Comparison of ENCODE assay signal across 11 cellular contexts in genomic region chr11:316891-317291, GRCh38. TPM values are rescaled to one million over a fixed set of nuclear protein-coding genes. Genes with fewer than 3 reads are reported as not detected.
DNase-seq lines count a peak whose midpoint lies in the region; ATAC-seq and TF ChIP-seq lines count a peak whose summit lies in the region.
"Had no signal": no experiment of that assay in that cellular context is flagged by ENCODE, and none has a peak within 500 bp of the region (broad histone marks: within the 10 kb centered on the region; RNA-seq: fewer than 3 reads in every experiment).

No MANE protein-coding gene starts in this region.

- H2AFZ ChIP-seq in GM23248 = no peak overlapping the region
- no peak overlapping the region for H2AFZ ChIP-seq in smooth muscle cell (ENCODE audit: low read depth)

- no peak for TF ChIP-seq CTCF in activated CD8-positive, alpha-beta T cell treated with anti-CD3 and anti-CD28 coated beads for 36 hours (IDR thresholded peaks at IDR 0.05)
- no peak for TF ChIP-seq CTCF in smooth muscle cell (IDR thresholded peaks at IDR 0.05; ENCODE audit: borderline replicate concordance, insufficient read depth, poor library complexity, severe bottlenecking)

- H3K4me1 ChIP-seq in GM23248 (ENCODE audit: insufficient read depth) (peaks cover 25% of the 10 kb centered on the region), right cardiac atrium (ENCODE audit: control insufficient read depth, insufficient read depth, low read length) (peaks cover 3% of the 10 kb centered on the region), smooth muscle cell (ENCODE audit: low read depth) (peaks cover 40% of the 10 kb centered on the region)

- POLR2A ChIA-PET in activated CD8-positive, alpha-beta T cell treated with anti-CD3 and anti-CD28 coated beads for 36 hours (lab: Charles Lee) = interaction anchor here (0.6 to 4.5 kb wide), 20 partner anchors 8 to 259 kb away, joined by 3 to 47 read pairs (median 6); partner anchors contain the start of genes BET1L, IFITM2, NLRP6 and PGGHG

- H3K9me3 ChIP-seq in GM23248 (ENCODE audit: low read depth) (no peaks in the 10 kb centered on the region), right cardiac atrium (ENCODE audit: control insufficient read depth, low read length) (no peaks in the 10 kb centered on the region), smooth muscle cell (replicated peaks; ENCODE audit: low read depth) (no peaks in the 10 kb centered on the region)

- no peaks in the 10 kb centered on the region for H3K27me3 Mint-ChIP-seq in activated CD8-positive, alpha-beta T cell treated with anti-CD3 and anti-CD28 coated beads for 36 hours

- H3K9ac ChIP-seq in GM23248 = peak overlapping the region; percentile 80; the same call in 1 of the 2 replicates
- H3K9ac ChIP-seq in smooth muscle cell (ENCODE audit: low read depth) = no peak overlapping the region

- peaks cover 33% of the 10 kb centered on the region for H3K4me1 Mint-ChIP-seq in activated CD8-positive, alpha-beta T cell treated with anti-CD3 and anti-CD28 coated beads for 36 hours (ENCODE audit: low read depth)

- no peaks in the 10 kb centered on the region for H3K9me2 ChIP-seq in GM23248 (ENCODE audit: insufficient read depth)

- no peak for TF ChIP-seq POLR2A in GM18505 (IDR thresholded peaks at IDR 0.05; ENCODE audit: borderline replicate concordance, extremely low read depth, insufficient read depth, insufficient read length)

- H3K27me3 ChIP-seq in GM23248 (replicated peaks; ENCODE audit: insufficient read depth) = no peaks in the 10 kb centered on the region
- H3K27me3 ChIP-seq in right cardiac atrium (ENCODE audit: control insufficient read depth, insufficient read depth) = no peaks in the 10 kb centered on the region
- peaks cover 8% of the 10 kb centered on the region for H3K27me3 ChIP-seq in smooth muscle cell (ENCODE audit: low read depth)

- H3K27ac Mint-ChIP-seq in activated CD8-positive, alpha-beta T cell treated with anti-CD3 and anti-CD28 coated beads for 36 hours = peak overlapping the region; percentile 90

- 84 to 95% methylated on average over 5 to 7 of the region's 7 CpGs for WGBS in GM23248 (ENCODE audit: low coverage in 1 of 2, low lambda C conversion rate in 2 of 2, missing lambda C conversion rate in 2 of 2), 2 experiments
- 65% methylated on average over 7 of the region's 7 CpGs for WGBS in right cardiac atrium
- 39% methylated on average over 5 of the region's 7 CpGs for WGBS in smooth muscle cell (ENCODE audit: low lambda C conversion rate)

- H3K9me3 Mint-ChIP-seq in activated CD8-positive, alpha-beta T cell treated with anti-CD3 and anti-CD28 coated beads for 36 hours = no peaks in the 10 kb centered on the region

- no peaks in the 10 kb centered on the region for H3K36me3 ChIP-seq in GM23248 (ENCODE audit: low read depth)
- H3K36me3 ChIP-seq in smooth muscle cell (ENCODE audit: low read depth) = no peaks in the 10 kb centered on the region

- H4K20me1 ChIP-seq in GM23248 (ENCODE audit: insufficient read depth) (no peaks in the 10 kb centered on the region), smooth muscle cell (ENCODE audit: low read depth) (peaks cover 29% of the 10 kb centered on the region)

- peak overlapping the region; percentile 83 for H3K4me3 Mint-ChIP-seq in activated CD8-positive, alpha-beta T cell treated with anti-CD3 and anti-CD28 coated beads for 36 hours

- H3F3A ChIP-seq in GM23248 (ENCODE audit: insufficient read depth) = peaks cover 28% of the 10 kb centered on the region
- H3F3A ChIP-seq in smooth muscle cell (ENCODE audit: low read depth) = no peaks in the 10 kb centered on the region

- H3K4me3 ChIP-seq in GM23248 (peak overlapping the region; percentile 79; the same call in 1 of the 2 replicates), right cardiac atrium (ENCODE audit: low read length) (peak overlapping the region; percentile 61), smooth muscle cell (peak overlapping the region; percentile 66)

- CTCF ChIA-PET in activated CD8-positive, alpha-beta T cell treated with anti-CD3 and anti-CD28 coated beads for 36 hours (lab: Charles Lee) = interaction anchor here (0.8 to 3.2 kb wide), 19 partner anchors 9 to 202 kb away, joined by 3 to 26 read pairs (median 3); partner anchors contain the start of gene IFITM2

- intact Hi-C loops in activated CD8-positive, alpha-beta T cell treated with anti-CD3 and anti-CD28 coated beads for 36 hours (cut with micrococcal nuclease) = loop anchor here (10.0 kb wide), 1 partner anchor 52 kb away; no protein-coding TSS in a partner anchor
- intact Hi-C loops in right cardiac atrium (cut with DNase I) = no loop called here

- H3K27ac ChIP-seq in GM23248 = no peak overlapping the region
- peak overlapping the region; percentile 86 for H3K27ac ChIP-seq in right cardiac atrium (ENCODE audit: low read length)
- H3K27ac ChIP-seq in smooth muscle cell (ENCODE audit: low read depth) = no peak overlapping the region

- in situ Hi-C loops in GM23248 (cut with MboI) = no loop called here

- ATAC-seq in activated CD8-positive, alpha-beta T cell treated with anti-CD3 and anti-CD28 coated beads for 36 hours = no peak
- ATAC-seq in right cardiac atrium = no peak
- no peak for ATAC-seq in HG02884 (IDR thresholded peaks at IDR 0.05; ENCODE audit: unreplicated experiment)
- no peak for ATAC-seq in GM18505 (IDR thresholded peaks at IDR 0.05; ENCODE audit: unreplicated experiment)
- ATAC-seq in HG03135 (IDR thresholded peaks at IDR 0.05; ENCODE audit: unreplicated experiment) = no peak

- H3K36me3 Mint-ChIP-seq in activated CD8-positive, alpha-beta T cell treated with anti-CD3 and anti-CD28 coated beads for 36 hours (ENCODE audit: low read depth) = peaks cover 46% of the 10 kb centered on the region

- H3K4me2 ChIP-seq in GM23248 (ENCODE audit: unreplicated experiment) = peak overlapping the region; percentile 82
- peak overlapping the region; percentile 96 for H3K4me2 ChIP-seq in smooth muscle cell

- H3K79me2 ChIP-seq in GM23248 (ENCODE audit: insufficient read depth) (peaks cover 53% of the 10 kb centered on the region), smooth muscle cell (ENCODE audit: low read depth) (peaks cover 48% of the 10 kb centered on the region)

- no peak for DNase-seq in GM23248
- peak; percentile 39 for DNase-seq in activated CD8-positive, alpha-beta T cell treated with anti-CD3 and anti-CD28 coated beads for 36 hours
- no peak for DNase-seq in right cardiac atrium
- no peak for DNase-seq in smooth muscle cell (lab: John Stamatoyannopoulos, UW; ENCODE audit: unreplicated experiment)
- DNase-seq in stimulated activated CD4-positive, alpha-beta T cell treated with anti-CD3 and anti-CD28 coated beads, Interleukin-4, amount 100 ng/mL, for 24 hours = no peak
- DNase-seq: activated CD4-positive, alpha-beta T cell treated with anti-CD3 and anti-CD28 coated beads, Interleukin-2, amount 50 U/mL, for 4 hours; HCEC 1CT had no signal

RNA-seq across cellular contexts. Expression of gene IFITM1, which starts 3.1 kb away (rescaled TPM):
- total RNA-seq in GM23248 (2014; rRNA removed; shearing (Covaris generic)) = 72.7 and 77.3 TPM in 2 replicates
- polyA plus RNA-seq in GM23248 (2016; fragmentation: Nextera tagmentation; extraction: Ambion mirVana) (180 and 187 TPM in 2 replicates), right cardiac atrium (235 TPM), smooth muscle cell (599 and 726 TPM in 2 replicates)
- 100 to 1,000 TPM; 296 to 304 TPM for total RNA-seq in activated CD8-positive, alpha-beta T cell treated with anti-CD3 and anti-CD28 coated beads for 36 hours
- total RNA-seq in right cardiac atrium (100 to 1,000 TPM in 3 of 4 donors, 10 to 100 TPM in 1; 85.0 to 169 (median 116) TPM), smooth muscle cell (355 TPM in 2 replicates)

RNA-seq across cellular contexts. Expression of gene IFITM3, which starts 3.8 kb away (rescaled TPM):
- total RNA-seq in GM23248 (2014; rRNA removed; shearing (Covaris generic)) = 62.5 and 158 TPM in 2 replicates
- 1,892 and 1,917 TPM in 2 replicates for polyA plus RNA-seq in GM23248 (2016; fragmentation: Nextera tagmentation; extraction: Ambion mirVana)
- 10 to 100 TPM; 52.8 to 58.0 TPM for total RNA-seq in activated CD8-positive, alpha-beta T cell treated with anti-CD3 and anti-CD28 coated beads for 36 hours
- total RNA-seq in right cardiac atrium = 100 to 1,000 TPM; 263 to 569 (median 519) TPM
- polyA plus RNA-seq in right cardiac atrium = 749 TPM
- 392 and 393 TPM in 2 replicates for total RNA-seq in smooth muscle cell
- 3,295 and 4,132 TPM in 2 replicates for polyA plus RNA-seq in smooth muscle cell

RNA-seq across cellular contexts. Expression of gene IFITM2, which starts 9.3 kb away (rescaled TPM):
- 75.2 and 104 TPM in 2 replicates for total RNA-seq in GM23248 (2014; rRNA removed; shearing (Covaris generic))
- 1,025 and 1,029 TPM in 2 replicates for polyA plus RNA-seq in GM23248 (2016; fragmentation: Nextera tagmentation; extraction: Ambion mirVana)
- total RNA-seq in activated CD8-positive, alpha-beta T cell treated with anti-CD3 and anti-CD28 coated beads for 36 hours = 100 to 1,000 TPM; 540 to 549 TPM
- total RNA-seq in right cardiac atrium = 100 to 1,000 TPM; 180 to 290 (median 240) TPM
- polyA plus RNA-seq in right cardiac atrium = 393 TPM
- total RNA-seq in smooth muscle cell = 210 and 211 TPM in 2 replicates
- polyA plus RNA-seq in smooth muscle cell = 1,227 and 1,486 TPM in 2 replicates

RNA-seq across cellular contexts. Expression of gene IFITM5, which starts 17.6 kb away (rescaled TPM):
- not detected in 2 replicates for total RNA-seq in GM23248 (2014; rRNA removed; shearing (Covaris generic))
- polyA plus RNA-seq in GM23248 (2016; fragmentation: Nextera tagmentation; extraction: Ambion mirVana) = not detected in 2 replicates
- not detected for total RNA-seq in activated CD8-positive, alpha-beta T cell treated with anti-CD3 and anti-CD28 coated beads for 36 hours
- not detected for total RNA-seq in right cardiac atrium
- not detected for polyA plus RNA-seq in right cardiac atrium
- total RNA-seq in smooth muscle cell = not detected in 2 replicates
- polyA plus RNA-seq in smooth muscle cell = not detected in 2 replicates
- total RNA-seq: endothelial cell of umbilical vein had no signal
- polyA plus RNA-seq: endothelial cell of umbilical vein had no signal

RNA-seq across cellular contexts. Expression of gene PGGHG, which starts 28.0 kb away (rescaled TPM):
- 14.2 and 23.1 TPM in 2 replicates for total RNA-seq in GM23248 (2014; rRNA removed; shearing (Covaris generic))
- polyA plus RNA-seq in GM23248 (2016; fragmentation: Nextera tagmentation; extraction: Ambion mirVana) (4.4 and 4.6 TPM in 2 replicates), right cardiac atrium (18.7 TPM), smooth muscle cell (16.6 and 24.3 TPM in 2 replicates)
- 100 to 1,000 TPM; 298 to 308 TPM for total RNA-seq in activated CD8-positive, alpha-beta T cell treated with anti-CD3 and anti-CD28 coated beads for 36 hours
- total RNA-seq in right cardiac atrium (10 to 100 TPM in 3 of 4 donors, 1 to 10 TPM in 1; 9.9 to 15.8 (median 11.9) TPM), smooth muscle cell (8.6 and 18.2 TPM in 2 replicates)
